In genomic region chr7:100893910-100894763, GRCh38 we compare ENCODE assay signal across 1 cellular context.
TF ChIP-seq lines count a peak whose summit lies in the region.

No MANE protein-coding gene starts in this region.

TF ChIP-seq in H1, 55 proteins besides CTCF, POLR2A, EP300 and RAD21:
- no peak for TF ChIP-seq ZNF274 (IDR thresholded peaks at IDR 0.05; ENCODE audit: borderline replicate concordance, extremely low read depth, low read length)
- peak; percentile 42 for TF ChIP-seq KDM4A (IDR thresholded peaks at IDR 0.05; ENCODE audit: low read depth, low read length, severe bottlenecking)
- no peak for TF ChIP-seq CBX8 (IDR thresholded peaks at IDR 0.05; ENCODE audit: borderline replicate concordance, low read depth, low read length)
- no peak for TF ChIP-seq TAF1 (IDR thresholded peaks at IDR 0.05; ENCODE audit: low read depth, low read length)
